ENCODE assay signal across 9 cellular contexts in genomic region chr19:47471733-47472457, GRCh38. TPM values are rescaled to one million over a fixed set of nuclear protein-coding genes. Genes with fewer than 3 reads are reported as not detected.
DNase-seq lines count a peak whose midpoint lies in the region; ATAC-seq and TF ChIP-seq lines count a peak whose summit lies in the region.
"Had no signal": no experiment of that assay in that cellular context is flagged by ENCODE, and none has a peak within 500 bp of the region (broad histone marks: within the 10 kb centered on the region; RNA-seq: fewer than 3 reads in every experiment).

Gene SLC8A2, minus strand, starts transcription at chr19:47471893. Its CDS starts 5,490 bp downstream, at chr19:47466403.

- no peak for ATAC-seq in HG02973 (IDR thresholded peaks at IDR 0.05; ENCODE audit: unreplicated experiment)

- peak within 1 kb of the TSS; percentile 51 for H3K9ac ChIP-seq in NT2/D1 (ENCODE audit: insufficient read length, low read depth)

- no peak within 1 kb of the TSS for H3K27ac Mint-ChIP-seq in activated T-helper 1 cell treated with anti-CD3 and anti-CD28 coated beads, Interleukin-12 subunit alpha, Interleukin-12 subunit beta, Interleukin-2, Interleukin-4 antibody, amounts not matched to agents 30 ng/mL and 10 ng/mL and 1 ng/mL, durations not matched to agents 14 hours and 24 hours and 36 hours
- no peak within 1 kb of the TSS for H3K27ac Mint-ChIP-seq in neural crest cell (ENCODE audit: unreplicated experiment)

- H3K4me3 ChIP-seq in AG04450 (ENCODE audit: low read depth, low read length) = peak within 1 kb of the TSS; percentile 3; the same call in 1 of the 2 replicates
- peak within 1 kb of the TSS; percentile 13; the same call in 1 of the 2 replicates for H3K4me3 ChIP-seq in HAP-1
- H3K4me3 ChIP-seq in NT2/D1 (ENCODE audit: insufficient read length, low read depth) = peak within 1 kb of the TSS; percentile 54
- no peak within 1 kb of the TSS for H3K4me3 ChIP-seq in fibroblast of mammary gland (ENCODE audit: control insufficient read depth, low read depth, low read length)
- H3K4me3 ChIP-seq in tibial artery = peak within 1 kb of the TSS; percentile 18 to 35

- H3K4me1 ChIP-seq in HAP-1 = no peaks in the 10 kb centered on the region
- H3K4me1 ChIP-seq in NT2/D1 (ENCODE audit: insufficient read depth, insufficient read length) = peaks cover 9% of the 10 kb centered on the region
- peaks cover 0 to 40% (median 22%) of the 10 kb centered on the region in 4 donors for H3K4me1 ChIP-seq in tibial artery

- DNase-seq in AG04450 (ENCODE audit: low read depth, low spot score) (peak; percentile 54), HAP-1 (ENCODE audit: low spot score in 2 of 2) (peak; percentile 64 to 91), NT2/D1 (ENCODE audit: low read depth, low spot score) (peak; percentile 80), fibroblast of mammary gland (ENCODE audit: low read depth) (peak; percentile 63), neural crest cell (ENCODE audit: low read depth, low spot score) (peak; percentile 65), tibial artery (peak; percentile 47 to 88)
- DNase-seq in activated T-helper 1 cell treated with anti-CD3 and anti-CD28 coated beads, Interleukin-12 subunit alpha, Interleukin-12 subunit beta, Interleukin-2, Interleukin-4 antibody, amounts not matched to agents 30 ng/mL and 10 ng/mL and 1 ng/mL, durations not matched to agents 14 hours and 24 hours and 36 hours (ENCODE audit: low spot score) = peak; percentile 59

- no peaks in the 10 kb centered on the region for H3K9me3 Mint-ChIP-seq in activated T-helper 1 cell treated with anti-CD3 and anti-CD28 coated beads, Interleukin-12 subunit alpha, Interleukin-12 subunit beta, Interleukin-2, Interleukin-4 antibody, amounts not matched to agents 30 ng/mL and 10 ng/mL and 1 ng/mL, durations not matched to agents 14 hours and 24 hours and 36 hours
- no peaks in the 10 kb centered on the region for H3K9me3 Mint-ChIP-seq in neural crest cell

- H3K36me3 Mint-ChIP-seq in activated T-helper 1 cell treated with anti-CD3 and anti-CD28 coated beads, Interleukin-12 subunit alpha, Interleukin-12 subunit beta, Interleukin-2, Interleukin-4 antibody, amounts not matched to agents 30 ng/mL and 10 ng/mL and 1 ng/mL, durations not matched to agents 14 hours and 24 hours and 36 hours (ENCODE audit: low read depth) = no peaks in the 10 kb centered on the region
- no peaks in the 10 kb centered on the region for H3K36me3 Mint-ChIP-seq in neural crest cell (ENCODE audit: low read depth)

- H3K27me3 ChIP-seq in AG04450 (ENCODE audit: control insufficient read depth, insufficient read depth, low read length) (peaks cover 42% of the 10 kb centered on the region), HAP-1 (ENCODE audit: low read depth) (peaks cover 42% of the 10 kb centered on the region), NT2/D1 (ENCODE audit: insufficient read depth, insufficient read length) (no peaks in the 10 kb centered on the region), tibial artery (peaks cover 0 to 28% of the 10 kb centered on the region in 2 donors)

- H3K36me3 ChIP-seq in HAP-1 (replicated peaks) (no peaks in the 10 kb centered on the region), NT2/D1 (ENCODE audit: insufficient read depth, insufficient read length, low read length) (peaks cover 12% of the 10 kb centered on the region), tibial artery (no peaks in the 10 kb centered on the region)
- H3K36me3 ChIP-seq: neutrophil had no signal

- H3K9me3 ChIP-seq in AG04450 (ENCODE audit: control insufficient read depth, insufficient read depth, low read length) = no peaks in the 10 kb centered on the region; the same call in 1 of the 2 replicates
- H3K9me3 ChIP-seq in HAP-1 = no peaks in the 10 kb centered on the region
- no peaks in the 10 kb centered on the region for H3K9me3 ChIP-seq in NT2/D1 (ENCODE audit: insufficient read depth, low read length)
- no peaks in the 10 kb centered on the region for H3K9me3 ChIP-seq in tibial artery
- H3K9me3 ChIP-seq: neutrophil had no signal

- H3K4me3 Mint-ChIP-seq in activated T-helper 1 cell treated with anti-CD3 and anti-CD28 coated beads, Interleukin-12 subunit alpha, Interleukin-12 subunit beta, Interleukin-2, Interleukin-4 antibody, amounts not matched to agents 30 ng/mL and 10 ng/mL and 1 ng/mL, durations not matched to agents 14 hours and 24 hours and 36 hours = no peak within 1 kb of the TSS
- H3K4me3 Mint-ChIP-seq in neural crest cell = peak within 1 kb of the TSS; percentile 71

- intact Hi-C loops in activated T-helper 1 cell treated with anti-CD3 and anti-CD28 coated beads, Interleukin-12 subunit alpha, Interleukin-12 subunit beta, Interleukin-2, Interleukin-4 antibody, amounts not matched to agents 30 ng/mL and 10 ng/mL and 1 ng/mL, durations not matched to agents 14 hours and 24 hours and 36 hours (cut with micrococcal nuclease) = no loop called here
- intact Hi-C loops in tibial artery (cut with DNase I; ENCODE audit: low total_unique reads) = loop anchor here (5.0 kb wide), 1 partner anchor 40 kb away; no protein-coding TSS in a partner anchor

- CTCF ChIA-PET in AG04450 (lab: Charles Lee) = no interaction called here

- in situ Hi-C loops in HAP-1 (cut with MboI; ENCODE audit: low sequenced_read_pairs) = no loop called here

- TF ChIP-seq CTCF in AG04450 (IDR thresholded peaks at IDR 0.05; ENCODE audit: low read depth, low read length) (no peak), fibroblast of mammary gland (conservative IDR thresholded peaks at IDR 0.05; ENCODE audit: control insufficient read depth, insufficient read depth, low read depth, low read length) (no peak), neural crest cell (conservative IDR thresholded peaks at IDR 0.05) (no peak), tibial artery (IDR thresholded peaks at IDR 0.05) (no peak)

- POLR2A ChIA-PET in AG04450 (lab: Yijun Ruan, JAX) = interaction anchor here (0.6 to 2.5 kb wide), 2 partner anchors 12 to 37 kb away, joined by 3 to 7 read pairs; partner anchors contain the start of gene KPTN

- H3K27ac ChIP-seq in AG04450 (ENCODE audit: low read depth, low read length) (no peak within 1 kb of the TSS), tibial artery (no peak within 1 kb of the TSS)
- H3K27ac ChIP-seq: neutrophil had no signal

- H3K27me3 Mint-ChIP-seq in activated T-helper 1 cell treated with anti-CD3 and anti-CD28 coated beads, Interleukin-12 subunit alpha, Interleukin-12 subunit beta, Interleukin-2, Interleukin-4 antibody, amounts not matched to agents 30 ng/mL and 10 ng/mL and 1 ng/mL, durations not matched to agents 14 hours and 24 hours and 36 hours (ENCODE audit: insufficient read depth) = peaks cover 33% of the 10 kb centered on the region
- H3K27me3 Mint-ChIP-seq in neural crest cell (ENCODE audit: low read depth) = peaks cover 53% of the 10 kb centered on the region

- H3K4me1 Mint-ChIP-seq in activated T-helper 1 cell treated with anti-CD3 and anti-CD28 coated beads, Interleukin-12 subunit alpha, Interleukin-12 subunit beta, Interleukin-2, Interleukin-4 antibody, amounts not matched to agents 30 ng/mL and 10 ng/mL and 1 ng/mL, durations not matched to agents 14 hours and 24 hours and 36 hours (ENCODE audit: low read depth) = no peaks in the 10 kb centered on the region
- H3K4me1 Mint-ChIP-seq in neural crest cell = peaks cover 15% of the 10 kb centered on the region

RNA-seq across cellular contexts. Expression of gene SLC8A2, which starts in this region (rescaled TPM):
- polyA plus RNA-seq in AG04450 (2011; rRNA removed) = 0.05 TPM in 1 of 2 replicates, not detected in the other
- 0.52 TPM in 1 of 2 replicates, not detected in the other for polyA minus RNA-seq in AG04450 (2011; rRNA and poly(A)+ RNA removed)
- total RNA-seq in activated T-helper 1 cell treated with anti-CD3 and anti-CD28 coated beads, Interleukin-12 subunit alpha, Interleukin-12 subunit beta, Interleukin-2, Interleukin-4 antibody, amounts not matched to agents 30 ng/mL and 10 ng/mL and 1 ng/mL, durations not matched to agents 14 hours and 24 hours and 36 hours = 0.05 TPM in 1 of 2 replicates, not detected in the other
- 0.61 and 0.70 TPM in 2 replicates for total RNA-seq in neural crest cell

Comparison
In these comparisons a context has a peak if more than half of its experiments do, and no peak if none do; other contexts are left out.
1. Peak in DNase-seq and H3K4me3 ChIP-seq in AG04450; RNA of the gene not detected or under 1 TPM.
2. Peak in DNase-seq in activated T-helper 1 cell treated with anti-CD3 and anti-CD28 coated beads, Interleukin-12 subunit alpha, Interleukin-12 subunit beta, Interleukin-2, Interleukin-4 antibody, amounts not matched to agents 30 ng/mL and 10 ng/mL and 1 ng/mL, durations not matched to agents 14 hours and 24 hours and 36 hours; RNA of the gene not detected or under 1 TPM.
3. Peak in DNase-seq in neural crest cell; RNA of the gene not detected or under 1 TPM.